13 cellular contexts compared by ENCODE assay signal in the genomic region with DNA sequence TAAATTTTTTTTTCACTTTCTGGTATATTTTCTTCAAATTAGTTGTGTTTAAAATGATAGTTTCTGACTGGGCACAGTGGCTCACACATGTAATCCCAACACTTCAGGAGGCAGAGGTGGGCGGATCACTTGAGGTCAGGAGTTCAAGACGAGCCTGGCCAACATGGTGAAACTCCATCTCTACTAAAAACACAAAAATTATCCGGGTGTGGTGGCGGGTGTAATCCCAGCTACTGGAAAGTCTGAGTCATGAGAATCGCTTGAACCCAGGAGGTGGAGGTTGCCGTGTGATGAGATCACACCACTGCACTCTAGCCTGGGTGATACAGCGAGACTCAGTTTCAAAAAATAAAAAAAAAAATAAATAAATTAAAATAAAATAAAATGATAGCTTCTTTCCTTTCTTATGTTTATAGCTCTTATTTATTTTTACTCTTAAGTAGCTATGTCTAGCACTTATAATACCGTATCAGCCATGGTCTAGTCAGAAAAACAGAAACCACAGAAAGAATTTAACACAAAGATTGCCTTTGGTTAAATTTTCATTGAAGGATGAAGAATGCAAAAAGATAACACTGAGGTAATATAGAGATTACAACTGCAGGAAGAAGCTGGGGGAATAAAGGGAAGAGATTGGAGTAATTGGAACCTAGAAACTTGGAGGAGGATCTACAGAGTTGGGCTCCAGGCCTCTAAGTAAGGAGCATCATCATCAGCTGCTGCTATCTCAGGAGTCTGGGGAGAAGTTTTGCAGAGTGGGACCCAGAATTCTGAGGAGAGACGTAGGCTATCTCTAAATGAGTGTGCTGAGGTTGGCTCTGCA. TPM values are rescaled to one million over a fixed set of nuclear protein-coding genes. Genes with fewer than 3 reads are reported as not detected.
DNase-seq lines count a peak whose midpoint lies in the region; ATAC-seq and TF ChIP-seq lines count a peak whose summit lies in the region.
"Had no signal": no experiment of that assay in that cellular context is flagged by ENCODE, and none has a peak within 500 bp of the region (broad histone marks: within the 10 kb centered on the region; RNA-seq: fewer than 3 reads in every experiment).

No MANE protein-coding gene starts in this region.

- peaks cover 3 to 10% (median 7%) of the 10 kb centered on the region in 4 donors for H3K4me1 Mint-ChIP-seq in CD4-positive, alpha-beta memory T cell

- H3K36me3 ChIP-seq in CD4-positive, alpha-beta memory T cell (ENCODE audit: insufficient read depth, low read length): no peaks in the 10 kb centered on the region
- H3K36me3 ChIP-seq: Peyer's patch had no signal

- intact Hi-C loops in CD4-positive, alpha-beta memory T cell (cut with micrococcal nuclease): no loop called here

- DNase-seq in EH (ENCODE audit: low read depth): peak; percentile 66
- DNase-seq in MV-4-11 (lab: John Stamatoyannopoulos, UW): peak; percentile 46
- DNase-seq in choroid plexus epithelial cell (ENCODE audit: low read depth): peak; percentile 96
- peak; percentile 65 for DNase-seq in myocyte (ENCODE audit: low read depth)
- no peak for DNase-seq in CD4-positive, alpha-beta memory T cell
- no peak for DNase-seq in NCI-H2107 (lab: John Stamatoyannopoulos, UW)
- DNase-seq in NCI-H146 treated with DMSO at 0.1 percent for 48 hours (lab: John Stamatoyannopoulos, UW; ENCODE audit: unreplicated experiment): no peak
- DNase-seq: anterior cingulate cortex; COR-L47; Kasumi-1; naive thymus-derived CD4-positive, alpha-beta T cell; Peyer's patch had no signal

- no peak for ATAC-seq in GM19035 (IDR thresholded peaks at IDR 0.05; ENCODE audit: unreplicated experiment)
- ATAC-seq: naive thymus-derived CD4-positive, alpha-beta T cell had no signal

- no peaks in the 10 kb centered on the region for H3K36me3 Mint-ChIP-seq in CD4-positive, alpha-beta memory T cell

- H3K4me1 ChIP-seq in CD4-positive, alpha-beta memory T cell (ENCODE audit: insufficient read depth, low read length): peaks cover 4% of the 10 kb centered on the region
- H3K4me1 ChIP-seq: Peyer's patch had no signal

- H3K27me3 Mint-ChIP-seq in CD4-positive, alpha-beta memory T cell: peaks cover 10 to 18% of the 10 kb centered on the region in 2 donors

- H3K27ac ChIP-seq in CD4-positive, alpha-beta memory T cell (ENCODE audit: low read depth, low read length): no peak overlapping the region
- H3K27ac ChIP-seq: Peyer's patch had no signal

- H3K27me3 ChIP-seq in CD4-positive, alpha-beta memory T cell (ENCODE audit: insufficient read depth, low read length): no peaks in the 10 kb centered on the region
- H3K27me3 ChIP-seq: Peyer's patch had no signal

- no peak overlapping the region for H3K4me3 ChIP-seq in choroid plexus epithelial cell (ENCODE audit: low read depth, low read length)
- H3K4me3 ChIP-seq in CD4-positive, alpha-beta memory T cell (ENCODE audit: low read length in 2 of 2): no peak overlapping the region
- H3K4me3 ChIP-seq: Peyer's patch had no signal

- CTCF ChIA-PET in CD4-positive, alpha-beta memory T cell (lab: Charles Lee; ENCODE audit: partially characterized antibody): no interaction called here

- no peak for TF ChIP-seq CTCF in choroid plexus epithelial cell (conservative IDR thresholded peaks at IDR 0.05; ENCODE audit: low read depth, low read length)

- no peak overlapping the region for H3K27ac Mint-ChIP-seq in CD4-positive, alpha-beta memory T cell
- H3K27ac Mint-ChIP-seq: naive thymus-derived CD4-positive, alpha-beta T cell had no signal

- POLR2A ChIA-PET in CD4-positive, alpha-beta memory T cell (lab: Charles Lee; ENCODE audit: partially characterized antibody): no interaction called here

- no peak overlapping the region for H3K4me3 Mint-ChIP-seq in CD4-positive, alpha-beta memory T cell
- H3K4me3 Mint-ChIP-seq: naive thymus-derived CD4-positive, alpha-beta T cell had no signal

- peaks cover 0 to 3% (median 0%) of the 10 kb centered on the region in 8 donors for H3K9me3 Mint-ChIP-seq in CD4-positive, alpha-beta memory T cell

- no peaks in the 10 kb centered on the region for H3K9me3 ChIP-seq in CD4-positive, alpha-beta memory T cell (ENCODE audit: control insufficient read depth in 1 of 2, low read length in 2 of 2)
- H3K9me3 ChIP-seq: Peyer's patch had no signal

RNA-seq across cellular contexts. Expression of gene MBOAT2, which starts 54.7 kb away (rescaled TPM):
- total RNA-seq in myocyte: 17.4 and 30.5 TPM in 2 replicates
- 23.2 TPM for polyA plus RNA-seq in myocyte (2012)
- total RNA-seq in CD4-positive, alpha-beta memory T cell: 1 to 10 TPM; 1.5 to 2.0 TPM
- 1 to 10 TPM in 1 of 2 donors, under 1 TPM in 1; 0.20 to 1.9 TPM for polyA plus RNA-seq in CD4-positive, alpha-beta memory T cell

Comparison
In these comparisons a context has a peak if more than half of its experiments do, and no peak if none do; other contexts are left out.
1. DNase-seq: peak in EH (single experiment), MV-4-11 (single experiment), choroid plexus epithelial cell (single experiment) and myocyte (single experiment); none in CD4-positive, alpha-beta memory T cell (0 of 5), NCI-H2107 (single experiment) and NCI-H146 treated with DMSO at 0.1 percent for 48 hours (single experiment).